Comparison of ENCODE assay signal across 17 cellular contexts in genomic region chr15:99981223-99981647, GRCh38.
DNase-seq lines count a peak whose midpoint lies in the region; ATAC-seq and TF ChIP-seq lines count a peak whose summit lies in the region.
"Had no signal": no experiment of that assay in that cellular context is flagged by ENCODE, and none has a peak within 500 bp of the region (broad histone marks: within the 10 kb centered on the region; RNA-seq: fewer than 3 reads in every experiment).

No MANE protein-coding gene starts in this region.

- no peaks in the 10 kb centered on the region for H3K36me3 ChIP-seq in OCI-LY3 (replicated peaks; ENCODE audit: low read depth, low read length)
- H3K36me3 ChIP-seq: gastroesophageal sphincter, tibial artery had no signal

- no peak overlapping the region for H3K4me3 ChIP-seq in OCI-LY3 (ENCODE audit: low read length)
- H3K4me3 ChIP-seq: gastroesophageal sphincter, tibial artery had no signal

- no peaks in the 10 kb centered on the region for H3K9me3 Mint-ChIP-seq in activated CD8-positive, alpha-beta T cell treated with anti-CD3 and anti-CD28 coated beads for 36 hours
- no peaks in the 10 kb centered on the region for H3K9me3 Mint-ChIP-seq in activated CD8-positive, alpha-beta T cell treated with anti-CD3 and anti-CD28 coated beads, Interleukin-2, amount 10 ng/mL, durations not matched to agents 7 days and 5 days (ENCODE audit: insufficient read depth)
- peaks cover 2% of the 10 kb centered on the region for H3K9me3 Mint-ChIP-seq in glutamatergic neuron (ENCODE audit: unreplicated experiment)
- H3K9me3 Mint-ChIP-seq in progenitor cell of endocrine pancreas (ENCODE audit: low read depth), result no peaks in the 10 kb centered on the region
- H3K9me3 Mint-ChIP-seq in CD4-positive, alpha-beta T cell, result no peaks in the 10 kb centered on the region
- H3K9me3 Mint-ChIP-seq: activated CD4-positive, alpha-beta T cell treated with anti-CD3 and anti-CD28 coated beads, Interleukin-2, amount 10 ng/mL, durations not matched to agents 24 days and 14 days; activated naive CD8-positive, alpha-beta T cell treated with anti-CD3 and anti-CD28 coated beads, Interleukin-2, amount 10 ng/mL, durations not matched to agents 7 days and 5 days; T-helper 2 cell treated with Interferon-gamma antibody and Interleukin-4, amounts not matched to agents 5 μg/mL and 100 μg/mL, for 36 hours had no signal

- TF ChIP-seq CTCF in activated CD8-positive, alpha-beta T cell treated with anti-CD3 and anti-CD28 coated beads for 36 hours (IDR thresholded peaks at IDR 0.05), result no peak
- TF ChIP-seq CTCF in OCI-LY3 (IDR thresholded peaks at IDR 0.05; ENCODE audit: low read depth, low read length) (peak; percentile 43), glutamatergic neuron (IDR thresholded peaks at IDR 0.05; ENCODE audit: partially characterized antibody, unreplicated experiment) (no peak), progenitor cell of endocrine pancreas (IDR thresholded peaks at IDR 0.05; ENCODE audit: unreplicated experiment) (peak; percentile 15), GM10248 (IDR thresholded peaks at IDR 0.05; ENCODE audit: control extremely low read depth, extremely low read depth, low read depth, missing control alignments) (no peak)
- no peak for TF ChIP-seq CTCF in CD4-positive, alpha-beta T cell (IDR thresholded peaks at IDR 0.05)

- H3K27ac ChIP-seq in OCI-LY3 (ENCODE audit: low read length), result no peak overlapping the region
- no peak overlapping the region for H3K27ac ChIP-seq in CD4-positive, alpha-beta T cell (ENCODE audit: low read depth, low read length)
- H3K27ac ChIP-seq: gastroesophageal sphincter, tibial artery had no signal

- intact Hi-C loops in activated CD8-positive, alpha-beta T cell treated with anti-CD3 and anti-CD28 coated beads for 36 hours (cut with micrococcal nuclease), result no loop called here
- intact Hi-C loops in CD4-positive, alpha-beta T cell (cut with DNase I, micrococcal nuclease), result no loop called here

- ATAC-seq in activated CD8-positive, alpha-beta T cell treated with anti-CD3 and anti-CD28 coated beads for 36 hours, result no peak
- no peak for ATAC-seq in activated CD8-positive, alpha-beta T cell treated with anti-CD3 and anti-CD28 coated beads, Interleukin-2, amount 10 ng/mL, durations not matched to agents 7 days and 5 days
- ATAC-seq in GM21717 (IDR thresholded peaks at IDR 0.05; ENCODE audit: unreplicated experiment), result no peak
- ATAC-seq in CD4-positive, alpha-beta T cell (ENCODE audit: poor library complexity), result no peak
- ATAC-seq: gastroesophageal sphincter had no signal

- no peaks in the 10 kb centered on the region for H3K79me2 ChIP-seq in OCI-LY3 (ENCODE audit: low read length)

- H3K27me3 Mint-ChIP-seq in activated CD8-positive, alpha-beta T cell treated with anti-CD3 and anti-CD28 coated beads for 36 hours, result no peaks in the 10 kb centered on the region
- H3K27me3 Mint-ChIP-seq in activated CD8-positive, alpha-beta T cell treated with anti-CD3 and anti-CD28 coated beads, Interleukin-2, amount 10 ng/mL, durations not matched to agents 7 days and 5 days (ENCODE audit: low read depth), result no peaks in the 10 kb centered on the region
- H3K27me3 Mint-ChIP-seq in glutamatergic neuron (ENCODE audit: unreplicated experiment) (no peaks in the 10 kb centered on the region), progenitor cell of endocrine pancreas (peaks cover 52% of the 10 kb centered on the region)
- H3K27me3 Mint-ChIP-seq in CD4-positive, alpha-beta T cell, result no peaks in the 10 kb centered on the region
- H3K27me3 Mint-ChIP-seq: activated naive CD8-positive, alpha-beta T cell treated with anti-CD3 and anti-CD28 coated beads, Interleukin-2, amount 10 ng/mL, durations not matched to agents 7 days and 5 days had no signal

- POLR2A ChIA-PET in activated CD8-positive, alpha-beta T cell treated with anti-CD3 and anti-CD28 coated beads for 36 hours (lab: Charles Lee), result no interaction called here
- POLR2A ChIA-PET in activated CD8-positive, alpha-beta T cell treated with anti-CD3 and anti-CD28 coated beads, Interleukin-2, amount 10 ng/mL, durations not matched to agents 7 days and 5 days (lab: Charles Lee), result no interaction called here
- POLR2A ChIA-PET in GM10248 (lab: Yijun Ruan, JAX), result no interaction called here
- POLR2A ChIA-PET in CD4-positive, alpha-beta T cell (lab: Charles Lee), result no interaction called here

- H3K4me2 ChIP-seq in OCI-LY3 (ENCODE audit: low read length), result no peak overlapping the region

- peak; percentile 23 for DNase-seq in activated CD8-positive, alpha-beta T cell treated with anti-CD3 and anti-CD28 coated beads for 36 hours
- no peak for DNase-seq in activated CD8-positive, alpha-beta T cell treated with anti-CD3 and anti-CD28 coated beads, Interleukin-2, amount 10 ng/mL, durations not matched to agents 7 days and 5 days
- no peak for DNase-seq in glutamatergic neuron
- no peak for DNase-seq in progenitor cell of endocrine pancreas (ENCODE audit: low spot score, unreplicated experiment)
- no peak for DNase-seq in GM10248 (ENCODE audit: extremely low spot score)
- no peak for DNase-seq in CD4-positive, alpha-beta T cell
- DNase-seq: activated CD4-positive, alpha-beta T cell treated with anti-CD3 and anti-CD28 coated beads, Interleukin-2, amount 10 ng/mL, durations not matched to agents 24 days and 14 days; activated naive CD8-positive, alpha-beta T cell treated with anti-CD3 and anti-CD28 coated beads, Interleukin-2, amount 10 ng/mL, durations not matched to agents 7 days and 5 days; activated T-cell treated with anti-CD3 and anti-CD28 coated beads, Interleukin-2, amount 50 U/mL, for 1 hour; NCI-H69; SHP77; stimulated activated CD4-positive, alpha-beta T cell treated with anti-CD3 and anti-CD28 coated beads, Interleukin-4, amount 100 ng/mL, for 24 hours; tibial artery had no signal

- H3K27me3 ChIP-seq in OCI-LY3 (ENCODE audit: low read depth, low read length), result peaks cover 4% of the 10 kb centered on the region; the same call in 1 of the 2 replicates
- H3K27me3 ChIP-seq in CD4-positive, alpha-beta T cell (ENCODE audit: control insufficient read depth, insufficient read depth, low read length), result no peaks in the 10 kb centered on the region
- H3K27me3 ChIP-seq: gastroesophageal sphincter, tibial artery had no signal

- no peaks in the 10 kb centered on the region for H3K4me1 ChIP-seq in OCI-LY3 (ENCODE audit: low read length)
- H3K4me1 ChIP-seq: tibial artery had no signal

- no peak overlapping the region for H2AFZ ChIP-seq in OCI-LY3 (ENCODE audit: low read depth, low read length)

- H3K4me1 Mint-ChIP-seq in activated CD8-positive, alpha-beta T cell treated with anti-CD3 and anti-CD28 coated beads for 36 hours (ENCODE audit: low read depth), result peaks cover 1% of the 10 kb centered on the region
- H3K4me1 Mint-ChIP-seq in activated CD8-positive, alpha-beta T cell treated with anti-CD3 and anti-CD28 coated beads, Interleukin-2, amount 10 ng/mL, durations not matched to agents 7 days and 5 days (ENCODE audit: low read depth), result no peaks in the 10 kb centered on the region
- H3K4me1 Mint-ChIP-seq in glutamatergic neuron (ENCODE audit: low read depth, unreplicated experiment) (peaks cover 14% of the 10 kb centered on the region), progenitor cell of endocrine pancreas (ENCODE audit: low read depth) (peaks cover 8% of the 10 kb centered on the region)
- no peaks in the 10 kb centered on the region for H3K4me1 Mint-ChIP-seq in CD4-positive, alpha-beta T cell (ENCODE audit: low read depth)
- H3K4me1 Mint-ChIP-seq: activated CD4-positive, alpha-beta T cell treated with anti-CD3 and anti-CD28 coated beads, Interleukin-2, amount 10 ng/mL, durations not matched to agents 24 days and 14 days; activated naive CD8-positive, alpha-beta T cell treated with anti-CD3 and anti-CD28 coated beads, Interleukin-2, amount 10 ng/mL, durations not matched to agents 7 days and 5 days had no signal

- no peaks in the 10 kb centered on the region for H4K20me1 ChIP-seq in OCI-LY3 (ENCODE audit: insufficient read depth, low read length)

- H3K27ac Mint-ChIP-seq in activated CD8-positive, alpha-beta T cell treated with anti-CD3 and anti-CD28 coated beads for 36 hours, result no peak overlapping the region
- H3K27ac Mint-ChIP-seq in activated CD8-positive, alpha-beta T cell treated with anti-CD3 and anti-CD28 coated beads, Interleukin-2, amount 10 ng/mL, durations not matched to agents 7 days and 5 days, result no peak overlapping the region
- H3K27ac Mint-ChIP-seq in glutamatergic neuron (ENCODE audit: unreplicated experiment), result no peak overlapping the region
- no peak overlapping the region for H3K27ac Mint-ChIP-seq in progenitor cell of endocrine pancreas
- H3K27ac Mint-ChIP-seq in CD4-positive, alpha-beta T cell, result no peak overlapping the region
- H3K27ac Mint-ChIP-seq: activated CD4-positive, alpha-beta T cell treated with anti-CD3 and anti-CD28 coated beads, Interleukin-2, amount 10 ng/mL, durations not matched to agents 24 days and 14 days; activated naive CD8-positive, alpha-beta T cell treated with anti-CD3 and anti-CD28 coated beads, Interleukin-2, amount 10 ng/mL, durations not matched to agents 7 days and 5 days; T-helper 2 cell treated with Interferon-gamma antibody and Interleukin-4, amounts not matched to agents 5 μg/mL and 100 μg/mL, for 36 hours had no signal

- no peaks in the 10 kb centered on the region for H3K36me3 Mint-ChIP-seq in activated CD8-positive, alpha-beta T cell treated with anti-CD3 and anti-CD28 coated beads for 36 hours (ENCODE audit: low read depth)
- H3K36me3 Mint-ChIP-seq in activated CD8-positive, alpha-beta T cell treated with anti-CD3 and anti-CD28 coated beads, Interleukin-2, amount 10 ng/mL, durations not matched to agents 7 days and 5 days (ENCODE audit: low read depth), result no peaks in the 10 kb centered on the region
- H3K36me3 Mint-ChIP-seq in glutamatergic neuron (ENCODE audit: unreplicated experiment) (no peaks in the 10 kb centered on the region), progenitor cell of endocrine pancreas (ENCODE audit: insufficient read depth) (no peaks in the 10 kb centered on the region)
- no peaks in the 10 kb centered on the region for H3K36me3 Mint-ChIP-seq in CD4-positive, alpha-beta T cell (ENCODE audit: low read depth)
- H3K36me3 Mint-ChIP-seq: activated naive CD8-positive, alpha-beta T cell treated with anti-CD3 and anti-CD28 coated beads, Interleukin-2, amount 10 ng/mL, durations not matched to agents 7 days and 5 days had no signal

- H3K9ac ChIP-seq in OCI-LY3 (ENCODE audit: low read length), result no peak overlapping the region

- H3K4me3 Mint-ChIP-seq in activated CD8-positive, alpha-beta T cell treated with anti-CD3 and anti-CD28 coated beads for 36 hours, result no peak overlapping the region
- H3K4me3 Mint-ChIP-seq in activated CD8-positive, alpha-beta T cell treated with anti-CD3 and anti-CD28 coated beads, Interleukin-2, amount 10 ng/mL, durations not matched to agents 7 days and 5 days, result no peak overlapping the region
- H3K4me3 Mint-ChIP-seq in glutamatergic neuron (ENCODE audit: unreplicated experiment) (peak overlapping the region; percentile 60), progenitor cell of endocrine pancreas (ENCODE audit: low read depth) (no peak overlapping the region)
- no peak overlapping the region for H3K4me3 Mint-ChIP-seq in CD4-positive, alpha-beta T cell
- H3K4me3 Mint-ChIP-seq: activated CD4-positive, alpha-beta T cell treated with anti-CD3 and anti-CD28 coated beads, Interleukin-2, amount 10 ng/mL, durations not matched to agents 24 days and 14 days; activated naive CD8-positive, alpha-beta T cell treated with anti-CD3 and anti-CD28 coated beads, Interleukin-2, amount 10 ng/mL, durations not matched to agents 7 days and 5 days; T-helper 2 cell treated with Interferon-gamma antibody and Interleukin-4, amounts not matched to agents 5 μg/mL and 100 μg/mL, for 36 hours had no signal

- no peaks in the 10 kb centered on the region for H3K9me3 ChIP-seq in OCI-LY3 (ENCODE audit: insufficient read depth, low read length)
- no peaks in the 10 kb centered on the region for H3K9me3 ChIP-seq in CD4-positive, alpha-beta T cell (ENCODE audit: control insufficient read depth, low read length)
- H3K9me3 ChIP-seq: gastroesophageal sphincter, tibial artery had no signal

- CTCF ChIA-PET in activated CD8-positive, alpha-beta T cell treated with anti-CD3 and anti-CD28 coated beads for 36 hours (lab: Charles Lee), result no interaction called here
- CTCF ChIA-PET in activated CD8-positive, alpha-beta T cell treated with anti-CD3 and anti-CD28 coated beads, Interleukin-2, amount 10 ng/mL, durations not matched to agents 7 days and 5 days (lab: Charles Lee), result no interaction called here
- CTCF ChIA-PET in GM10248 (lab: Yijun Ruan, JAX), result no interaction called here
- CTCF ChIA-PET in CD4-positive, alpha-beta T cell (lab: Charles Lee), result no interaction called here

Comparison
In these comparisons a context has a peak if more than half of its experiments do, and no peak if none do; other contexts are left out.
1. CTCF ChIP-seq: peak in OCI-LY3 (single experiment) and progenitor cell of endocrine pancreas (single experiment); none in activated CD8-positive, alpha-beta T cell treated with anti-CD3 and anti-CD28 coated beads for 36 hours (single experiment), glutamatergic neuron (single experiment), GM10248 (single experiment) and CD4-positive, alpha-beta T cell (single experiment).